In genomic region chr15:45521596-45522167, GRCh38 we compare ENCODE assay signal across 1 cellular context.
TF ChIP-seq lines count a peak whose summit lies in the region.

No MANE protein-coding gene starts in this region.

TF ChIP-seq in SK-N-SH treated with all-trans-retinoic acid at 6 μM for 48 hours, 23 proteins besides CTCF, POLR2A, EP300 and RAD21 (continued from another document):
- TF ChIP-seq PPARA (CRISPR knock-in tag; IDR thresholded peaks at IDR 0.05; ENCODE audit: borderline replicate concordance) (no peak), POU6F1 (CRISPR knock-in tag; IDR thresholded peaks at IDR 0.05; ENCODE audit: borderline replicate concordance, low read depth) (no peak), ZNF565 (CRISPR knock-in tag; conservative IDR thresholded peaks at IDR 0.05; ENCODE audit: low read depth) (no peak), CSDC2 (CRISPR knock-in tag; IDR thresholded peaks at IDR 0.05) (no peak), TCF4 (CRISPR knock-in tag; IDR thresholded peaks at IDR 0.05; ENCODE audit: borderline replicate concordance) (no peak), TSHZ2 (CRISPR knock-in tag; IDR thresholded peaks at IDR 0.05) (no peak)
TF ChIP-seq in SK-N-SH treated with all-trans-retinoic acid at 6 μM for 48 hours: peak in this region for 0.
